In genomic region chr19:13784731-13785452, GRCh38 we compare ENCODE assay signal across 8 cellular contexts. TPM values are rescaled to one million over a fixed set of nuclear protein-coding genes. Genes with fewer than 3 reads are reported as not detected.
DNase-seq lines count a peak whose midpoint lies in the region; ATAC-seq and TF ChIP-seq lines count a peak whose summit lies in the region.

No MANE protein-coding gene starts in this region.

- DNase-seq in NCI-H446 (lab: John Stamatoyannopoulos, UW) (peak; percentile 55 to 85), mesendoderm (peak; percentile 82)
- DNase-seq in activated CD4-positive, alpha-beta memory T cell treated with anti-CD3 and anti-CD28 coated beads, Interleukin-2, amount 10 ng/mL, durations not matched to agents 7 days and 5 days, result peak; percentile 77
- DNase-seq in effector CD4-positive, alpha-beta T cell, result peak; percentile 63
- peak; percentile 48 to 63 for DNase-seq in stimulated activated CD8-positive, alpha-beta memory T cell treated with anti-CD3 and anti-CD28 coated beads, Interleukin-2, amount 100 ng/mL, for 48 hours (ENCODE audit: low read depth in 2 of 2)

- peak; percentile 63 for TF ChIP-seq CTCF in GM12873 (IDR thresholded peaks at IDR 0.05; ENCODE audit: insufficient read depth, low read depth, low read length, missing control alignments)

- no peak overlapping the region for H2BK120ac ChIP-seq in mesendoderm (ENCODE audit: low read depth, low read length)

- no CpG with 5 or more reads among the region's 17 CpGs for WGBS in mesendoderm (ENCODE audit: extremely low coverage, insufficient coverage, low lambda C conversion rate)

- H2AK5ac ChIP-seq in mesendoderm (ENCODE audit: low read length), result no peak overlapping the region

- no peaks in the 10 kb centered on the region for H3K36me3 ChIP-seq in mesendoderm (ENCODE audit: control insufficient read depth, insufficient read depth, low read length)

- H3K56ac ChIP-seq in mesendoderm (ENCODE audit: low read length), result peak overlapping the region; percentile 78

- H2BK5ac ChIP-seq in mesendoderm (ENCODE audit: low read length), result peak overlapping the region; percentile 79

- no peak overlapping the region for H2BK15ac ChIP-seq in mesendoderm (replicated peaks; ENCODE audit: low read depth)

- H3K4me1 Mint-ChIP-seq in activated CD4-positive, alpha-beta memory T cell treated with anti-CD3 and anti-CD28 coated beads, Interleukin-2, amount 10 ng/mL, durations not matched to agents 7 days and 5 days, result peaks cover 47% of the 10 kb centered on the region

- H3K79me1 ChIP-seq in mesendoderm (ENCODE audit: low read length), result no peaks in the 10 kb centered on the region

- H3K4me1 ChIP-seq in mesendoderm (ENCODE audit: control insufficient read depth, low read depth, low read length), result no peaks in the 10 kb centered on the region

- CTCF ChIA-PET in activated CD4-positive, alpha-beta memory T cell treated with anti-CD3 and anti-CD28 coated beads, Interleukin-2, amount 10 ng/mL, durations not matched to agents 7 days and 5 days (lab: Charles Lee), result interaction anchor here (0.8 to 11.1 kb wide), 12 partner anchors 9 to 202 kb away, joined by 3 to 190 read pairs (median 4); partner anchors contain the start of genes C19orf53 and ZSWIM4

- no peaks in the 10 kb centered on the region for H3K36me3 Mint-ChIP-seq in activated CD4-positive, alpha-beta memory T cell treated with anti-CD3 and anti-CD28 coated beads, Interleukin-2, amount 10 ng/mL, durations not matched to agents 7 days and 5 days (ENCODE audit: low read depth)

- no peak overlapping the region for H3K23ac ChIP-seq in mesendoderm (ENCODE audit: low read length)

- peak overlapping the region; percentile 48 for H3K9ac ChIP-seq in mesendoderm (ENCODE audit: low read length)

- no peaks in the 10 kb centered on the region for H3K27me3 Mint-ChIP-seq in activated CD4-positive, alpha-beta memory T cell treated with anti-CD3 and anti-CD28 coated beads, Interleukin-2, amount 10 ng/mL, durations not matched to agents 7 days and 5 days

- H4K5ac ChIP-seq in mesendoderm (ENCODE audit: low read length), result no peak overlapping the region

- no peak overlapping the region for H3K18ac ChIP-seq in mesendoderm (ENCODE audit: low read length)

- no peak overlapping the region for H3K27ac ChIP-seq in mesendoderm (ENCODE audit: low read depth, low read length)

- peak overlapping the region; percentile 16 for H4K8ac ChIP-seq in mesendoderm (ENCODE audit: low read depth, low read length)

- no peaks in the 10 kb centered on the region for H3K79me2 ChIP-seq in mesendoderm (ENCODE audit: control insufficient read depth, insufficient read depth, low read length)

- H3K4me3 ChIP-seq in mesendoderm (ENCODE audit: low read length), result no peak overlapping the region

- no peaks in the 10 kb centered on the region for H3K27me3 ChIP-seq in mesendoderm (ENCODE audit: insufficient read depth, low read length, poor library complexity)

- no peaks in the 10 kb centered on the region for H3K9me3 Mint-ChIP-seq in activated CD4-positive, alpha-beta memory T cell treated with anti-CD3 and anti-CD28 coated beads, Interleukin-2, amount 10 ng/mL, durations not matched to agents 7 days and 5 days

- no peak overlapping the region for H3K4ac ChIP-seq in mesendoderm (ENCODE audit: low read depth, low read length)

- peak overlapping the region; percentile 25 for H3K4me3 Mint-ChIP-seq in activated CD4-positive, alpha-beta memory T cell treated with anti-CD3 and anti-CD28 coated beads, Interleukin-2, amount 10 ng/mL, durations not matched to agents 7 days and 5 days

- no peak overlapping the region for H3K4me2 ChIP-seq in mesendoderm (ENCODE audit: low read length)

- POLR2A ChIA-PET in activated CD4-positive, alpha-beta memory T cell treated with anti-CD3 and anti-CD28 coated beads, Interleukin-2, amount 10 ng/mL, durations not matched to agents 7 days and 5 days (lab: Charles Lee), result interaction anchor here (0.8 to 7.9 kb wide), 5 partner anchors 10 to 77 kb away, joined by 3 to 66 read pairs (median 4); partner anchors contain the start of genes C19orf53 and ZSWIM4

- ATAC-seq in GM21515 (IDR thresholded peaks at IDR 0.05; ENCODE audit: unreplicated experiment) (no peak), HG02610 (IDR thresholded peaks at IDR 0.05; ENCODE audit: unreplicated experiment) (no peak)

- peak overlapping the region; percentile 56 for H3K27ac Mint-ChIP-seq in activated CD4-positive, alpha-beta memory T cell treated with anti-CD3 and anti-CD28 coated beads, Interleukin-2, amount 10 ng/mL, durations not matched to agents 7 days and 5 days

RNA-seq across cellular contexts. Expression of gene ZSWIM4, which starts 10.4 kb away (rescaled TPM):
- total RNA-seq in activated CD4-positive, alpha-beta memory T cell treated with anti-CD3 and anti-CD28 coated beads, Interleukin-2, amount 10 ng/mL, durations not matched to agents 7 days and 5 days, result 10 to 100 TPM; 10.1 to 10.4 TPM
- 31.4 TPM for polyA plus RNA-seq in mesendoderm (2013, experiment 1 of 2)
- 30.0 TPM for polyA plus RNA-seq in mesendoderm (2013, experiment 2 of 2)

RNA-seq across cellular contexts. Expression of gene C19orf53, which starts 10.6 kb away (rescaled TPM):
- 10 to 100 TPM; 79.4 to 83.7 TPM for total RNA-seq in activated CD4-positive, alpha-beta memory T cell treated with anti-CD3 and anti-CD28 coated beads, Interleukin-2, amount 10 ng/mL, durations not matched to agents 7 days and 5 days
- 323 TPM for polyA plus RNA-seq in mesendoderm (2013, experiment 1 of 2)
- polyA plus RNA-seq in mesendoderm (2013, experiment 2 of 2), result 327 TPM

RNA-seq across cellular contexts. Expression of gene MRI1, which starts 20.6 kb away (rescaled TPM):
- 10 to 100 TPM; 22.4 to 22.7 TPM for total RNA-seq in activated CD4-positive, alpha-beta memory T cell treated with anti-CD3 and anti-CD28 coated beads, Interleukin-2, amount 10 ng/mL, durations not matched to agents 7 days and 5 days
- polyA plus RNA-seq in mesendoderm (2013, experiment 1 of 2), result 16.7 TPM
- polyA plus RNA-seq in mesendoderm (2013, experiment 2 of 2), result 16.4 TPM
